Comparison of ENCODE assay signal across 16 cellular contexts in genomic region chr16:67773099-67773498, GRCh38. TPM values are rescaled to one million over a fixed set of nuclear protein-coding genes. Genes with fewer than 3 reads are reported as not detected.
DNase-seq lines count a peak whose midpoint lies in the region; ATAC-seq lines count a peak whose summit lies in the region.
"Had no signal": no experiment of that assay in that cellular context is flagged by ENCODE, and none has a peak within 500 bp of the region (broad histone marks: within the 10 kb centered on the region; RNA-seq: fewer than 3 reads in every experiment).

No MANE protein-coding gene starts in this region.

- H3K27ac ChIP-seq in right cardiac atrium (ENCODE audit: low read length): no peak overlapping the region

- DNase-seq in HCEC 1CT: peak; percentile 26
- peak; percentile 86 for DNase-seq in dermis blood vessel endothelial cell
- DNase-seq in right cardiac atrium: peak in 2 of 3 donors; percentile 38 to 61
- peak; percentile 13 for DNase-seq in renal cortical epithelial cell (ENCODE audit: low read depth)
- no peak for DNase-seq in NCI-H1930 (lab: John Stamatoyannopoulos, UW)
- no peak for DNase-seq in stimulated activated CD4-positive, alpha-beta T cell treated with anti-CD3 and anti-CD28 coated beads, Interleukin-15, amount 100 ng/mL, for 24 hours
- DNase-seq: activated CD4-positive, CD25-positive, alpha-beta regulatory T cell; COR-L47; effector CD4-positive, alpha-beta T cell; GDM1; NCI-H2171 treated with DMSO at 0.1 percent for 48 hours; NCI-H774 had no signal

- intact Hi-C loops in right cardiac atrium (cut with DNase I): loop anchor here in 1 of 4 donors (10.0 kb wide), 1 partner anchor 48 kb away; no protein-coding TSS in a partner anchor

- peaks cover 11% of the 10 kb centered on the region for H3K4me1 ChIP-seq in right cardiac atrium (ENCODE audit: control insufficient read depth, insufficient read depth, low read length)
- H3K4me1 ChIP-seq: HAP-1 had no signal

- ATAC-seq in right cardiac atrium: peak; percentile 65 to 80
- no peak for ATAC-seq in GM21717 (IDR thresholded peaks at IDR 0.05; ENCODE audit: unreplicated experiment)
- no peak for ATAC-seq in HG03565 (IDR thresholded peaks at IDR 0.05; ENCODE audit: unreplicated experiment)

- WGBS in right cardiac atrium: 22% methylated on average over 4 of the region's 4 CpGs

- H3K9me3 ChIP-seq in right cardiac atrium (ENCODE audit: control insufficient read depth, low read length): no peaks in the 10 kb centered on the region
- H3K9me3 ChIP-seq: HAP-1 had no signal

- H3K4me3 ChIP-seq in right cardiac atrium (ENCODE audit: low read length): no peak overlapping the region
- H3K4me3 ChIP-seq: HAP-1 had no signal

- H3K27me3 ChIP-seq in right cardiac atrium (ENCODE audit: control insufficient read depth, insufficient read depth): no peaks in the 10 kb centered on the region

RNA-seq across cellular contexts. Expression of gene RANBP10, which starts 33.3 kb away (rescaled TPM):
- total RNA-seq in dermis blood vessel endothelial cell (8.2 and 13.5 TPM in 2 replicates), right cardiac atrium (10 to 100 TPM; 11.1 to 16.3 (median 12.4) TPM), renal cortical epithelial cell (2.4 and 11.0 TPM in 2 replicates)
- polyA plus RNA-seq in right cardiac atrium: 6.9 TPM

RNA-seq across cellular contexts. Expression of gene TSNAXIP1, which starts 33.6 kb away (rescaled TPM):
- total RNA-seq in dermis blood vessel endothelial cell (0.47 and 0.85 TPM in 2 replicates), right cardiac atrium (under 1 TPM; 0.56 to 0.94 (median 0.79) TPM), renal cortical epithelial cell (under 0.01 and 4.8 TPM in 2 replicates)
- polyA plus RNA-seq in right cardiac atrium: 1.1 TPM
- total RNA-seq: RPMI7951 had no signal

RNA-seq across cellular contexts. Expression of gene GFOD2, which starts 54.0 kb away (rescaled TPM):
- total RNA-seq in dermis blood vessel endothelial cell (69.8 and 88.1 TPM in 2 replicates), right cardiac atrium (1 to 10 TPM; 8.2 to 9.9 (median 8.6) TPM), renal cortical epithelial cell (24.7 and 33.6 TPM in 2 replicates)
- 8.1 TPM for polyA plus RNA-seq in right cardiac atrium

Comparison
In these comparisons a context has a peak if more than half of its experiments do, and no peak if none do; other contexts are left out.
1. DNase-seq: peak in HCEC 1CT (single experiment), dermis blood vessel endothelial cell (single experiment), right cardiac atrium (2 of 3) and renal cortical epithelial cell (single experiment); none in NCI-H1930 (0 of 2) and stimulated activated CD4-positive, alpha-beta T cell treated with anti-CD3 and anti-CD28 coated beads, Interleukin-15, amount 100 ng/mL, for 24 hours (single experiment).
2. ATAC-seq: peak in right cardiac atrium (2 of 2); none in GM21717 (single experiment) and HG03565 (single experiment).